Comparison of ENCODE assay signal across 19 cellular contexts in genomic region chr14:21003788-21004346, GRCh38. TPM values are rescaled to one million over a fixed set of nuclear protein-coding genes. Genes with fewer than 3 reads are reported as not detected.
"Had no signal": no experiment of that assay in that cellular context is flagged by ENCODE, and none has a peak within 500 bp of the region (broad histone marks: within the 10 kb centered on the region; RNA-seq: fewer than 3 reads in every experiment).

No MANE protein-coding gene starts in this region.

- H3K9me3 ChIP-seq: esophagus muscularis mucosa, lower lobe of right lung, psoas muscle, sigmoid colon, SK-N-SH, thoracic aorta had no signal

- DNase-seq: activated CD4-positive, alpha-beta T cell treated with anti-CD3 and anti-CD28 coated beads, Interleukin-2, amount 10 ng/mL, durations not matched to agents 24 days and 14 days; activated CD8-positive, alpha-beta memory T cell treated with anti-CD3 and anti-CD28 coated beads, Interleukin-2, amount 50 U/mL, for 4 hours; activated CD8-positive, alpha-beta T cell treated with anti-CD3 and anti-CD28 coated beads, Interleukin-2, amount 10 ng/mL, durations not matched to agents 7 days and 5 days; activated effector memory CD4-positive, alpha-beta T cell treated with anti-CD3 and anti-CD28 coated beads, Interleukin-2, amount 50 U/mL, for 16 hours; activated T-cell treated with anti-CD3 and anti-CD28 coated beads, Interleukin-2, amount 50 U/mL, for 48 hours; immature natural killer cell; lower lobe of right lung; nucleus accumbens; sigmoid colon; SK-N-SH; stimulated activated CD4-positive, alpha-beta T cell treated with anti-CD3 and anti-CD28 coated beads, Interleukin-1b, Interleukin-23, amount 100 ng/mL, for 48 hours had no signal

- H3K27ac ChIP-seq: esophagus muscularis mucosa, lower lobe of right lung, psoas muscle, sigmoid colon, thoracic aorta had no signal

- H3K4me2 ChIP-seq: SK-N-SH had no signal

- H3K36me3 Mint-ChIP-seq: activated naive CD4-positive, alpha-beta T cell treated with anti-CD3 and anti-CD28 coated beads, Interleukin-2, amount 50 U/mL, for 72 hours; WTC11 had no signal

- H3K9me3 Mint-ChIP-seq: activated CD4-positive, alpha-beta T cell treated with anti-CD3 and anti-CD28 coated beads, Interleukin-2, amount 10 ng/mL, durations not matched to agents 24 days and 14 days; activated naive CD4-positive, alpha-beta T cell treated with anti-CD3 and anti-CD28 coated beads, Interleukin-2, amount 50 U/mL, for 72 hours; immature natural killer cell; WTC11 had no signal

- H3K9me2 ChIP-seq: SK-N-SH had no signal

- H3K4me3 Mint-ChIP-seq: activated CD4-positive, alpha-beta T cell treated with anti-CD3 and anti-CD28 coated beads, Interleukin-2, amount 10 ng/mL, durations not matched to agents 24 days and 14 days; activated CD8-positive, alpha-beta T cell treated with anti-CD3 and anti-CD28 coated beads, Interleukin-2, amount 10 ng/mL, durations not matched to agents 7 days and 5 days; immature natural killer cell; WTC11 had no signal

- H3K4me1 ChIP-seq: esophagus muscularis mucosa, lower lobe of right lung, psoas muscle had no signal

- H3K4me1 Mint-ChIP-seq: activated CD4-positive, alpha-beta T cell treated with anti-CD3 and anti-CD28 coated beads, Interleukin-2, amount 10 ng/mL, durations not matched to agents 24 days and 14 days; immature natural killer cell had no signal

- H3K4me3 ChIP-seq: esophagus muscularis mucosa, lower lobe of right lung, psoas muscle, sigmoid colon, thoracic aorta had no signal

- H3K27me3 ChIP-seq: esophagus muscularis mucosa, sigmoid colon had no signal

- H3K36me3 ChIP-seq: esophagus muscularis mucosa, lower lobe of right lung, sigmoid colon, thoracic aorta had no signal

- H3K27ac Mint-ChIP-seq: activated CD4-positive, alpha-beta T cell treated with anti-CD3 and anti-CD28 coated beads, Interleukin-2, amount 10 ng/mL, durations not matched to agents 24 days and 14 days; activated CD8-positive, alpha-beta T cell treated with anti-CD3 and anti-CD28 coated beads, Interleukin-2, amount 10 ng/mL, durations not matched to agents 7 days and 5 days; activated naive CD4-positive, alpha-beta T cell treated with anti-CD3 and anti-CD28 coated beads, Interleukin-2, amount 50 U/mL, for 72 hours; immature natural killer cell; WTC11 had no signal

- ATAC-seq: activated CD8-positive, alpha-beta T cell treated with anti-CD3 and anti-CD28 coated beads, Interleukin-2, amount 10 ng/mL, durations not matched to agents 7 days and 5 days; activated naive CD4-positive, alpha-beta T cell treated with anti-CD3 and anti-CD28 coated beads, Interleukin-2, amount 50 U/mL, for 72 hours; lower lobe of right lung; WTC11 had no signal

RNA-seq across cellular contexts. Expression of gene SLC39A2, which starts 4.8 kb away (rescaled TPM):
- total RNA-seq: activated CD4-positive, alpha-beta T cell treated with anti-CD3 and anti-CD28 coated beads, Interleukin-2, amount 10 ng/mL, durations not matched to agents 24 days and 14 days; activated CD8-positive, alpha-beta T cell treated with anti-CD3 and anti-CD28 coated beads, Interleukin-2, amount 10 ng/mL, durations not matched to agents 7 days and 5 days; esophagus muscularis mucosa; glomerular endothelial cell; lower lobe of right lung; psoas muscle; sigmoid colon; thoracic aorta; WTC11 had no signal
- polyA plus RNA-seq: immature natural killer cell, SK-N-SH had no signal

RNA-seq across cellular contexts. Expression of gene TPPP2, which starts 26.1 kb away (rescaled TPM):
- total RNA-seq: activated CD4-positive, alpha-beta T cell treated with anti-CD3 and anti-CD28 coated beads, Interleukin-2, amount 10 ng/mL, durations not matched to agents 24 days and 14 days; activated CD8-positive, alpha-beta T cell treated with anti-CD3 and anti-CD28 coated beads, Interleukin-2, amount 10 ng/mL, durations not matched to agents 7 days and 5 days; activated naive CD4-positive, alpha-beta T cell treated with anti-CD3 and anti-CD28 coated beads, Interleukin-2, amount 50 U/mL, for 72 hours; esophagus muscularis mucosa; glomerular endothelial cell; lower lobe of right lung; sigmoid colon; T-helper 1 cell treated with Interleukin-12 subunit alpha and Interleukin-12 subunit beta and Interleukin-4 antibody, amounts not matched to agents 30 ng/mL and 1 ng/mL, for 36 hours; thoracic aorta had no signal
- polyA plus RNA-seq: immature natural killer cell, SK-N-SH had no signal

RNA-seq across cellular contexts. Expression of gene RNASE13, which starts 30.7 kb away (rescaled TPM):
- total RNA-seq: activated CD4-positive, alpha-beta T cell treated with anti-CD3 and anti-CD28 coated beads, Interleukin-2, amount 10 ng/mL, durations not matched to agents 24 days and 14 days; activated CD8-positive, alpha-beta T cell treated with anti-CD3 and anti-CD28 coated beads, Interleukin-2, amount 10 ng/mL, durations not matched to agents 7 days and 5 days; activated naive CD4-positive, alpha-beta T cell treated with anti-CD3 and anti-CD28 coated beads, Interleukin-2, amount 50 U/mL, for 72 hours; esophagus muscularis mucosa; glomerular endothelial cell; lower lobe of right lung; psoas muscle; sigmoid colon; T-helper 1 cell treated with Interleukin-12 subunit alpha and Interleukin-12 subunit beta and Interleukin-4 antibody, amounts not matched to agents 30 ng/mL and 1 ng/mL, for 36 hours; thoracic aorta; ureter; WTC11 had no signal
- polyA plus RNA-seq: immature natural killer cell, sigmoid colon, SK-N-SH had no signal
